ENCODE assay signal across 2 cellular contexts in genomic region chr10:133039107-133039822, GRCh38.
TF ChIP-seq lines count a peak whose summit lies in the region.

No MANE protein-coding gene starts in this region.

TF ChIP-seq in K562, 482 proteins besides CTCF, POLR2A, EP300 and RAD21:
- TF ChIP-seq RREB1 (CRISPR knock-in tag; IDR thresholded peaks at IDR 0.05) (no peak), NRF1 (conservative IDR thresholded peaks at IDR 0.05 in 1 of 2, IDR thresholded peaks at IDR 0.05 in 1 of 2) (peak; percentile 63 to 70)

TF ChIP-seq in HepG2, 621 proteins besides CTCF, POLR2A, EP300 and RAD21:
- TF ChIP-seq ZNF713 (CRISPR knock-in tag; IDR thresholded peaks at IDR 0.05) = no peak
- peak; percentile 76; the same call in 1 of the 2 replicates for TF ChIP-seq ZNF768 (CRISPR knock-in tag; IDR thresholded peaks at IDR 0.05)
TF ChIP-seq in HepG2: peak in this region for 1.
